8 cellular contexts compared by ENCODE assay signal in genomic region chr19:50414850-50415660, GRCh38. TPM values are rescaled to one million over a fixed set of nuclear protein-coding genes. Genes with fewer than 3 reads are reported as not detected.
A peak's percentile ranks its signal among the peaks of the same experiment; 100 is the strongest.
DNase-seq lines count a peak whose midpoint lies in the region; ATAC-seq, FAIRE-seq and TF ChIP-seq lines count a peak whose summit lies in the region.

No MANE protein-coding gene starts in this region.

- H3K79me2 ChIP-seq in HepG2 (ENCODE audit: insufficient read depth, low read length), result no peaks in the 10 kb centered on the region

- peak; percentile 81 for ATAC-seq in HepG2

- no peak overlapping the region for H3K4me3 Mint-ChIP-seq in chondrocyte (ENCODE audit: unreplicated experiment)

- H3K27me3 ChIP-seq in HepG2 (ENCODE audit: control insufficient read depth in 1 of 2, insufficient read depth in 2 of 2, low read length in 2 of 2), result no peaks in the 10 kb centered on the region

- peaks cover 4% of the 10 kb centered on the region for H3K4me1 Mint-ChIP-seq in chondrocyte (ENCODE audit: low read depth)

- H3K4me2 ChIP-seq in HepG2 (ENCODE audit: low read depth, low read length), result no peak overlapping the region

- H3K27ac Mint-ChIP-seq in chondrocyte (ENCODE audit: unreplicated experiment), result no peak overlapping the region

- H3K4me3 ChIP-seq in AG10803 (ENCODE audit: low read length) (no peak overlapping the region), HepG2 (replicated peaks in 1 of 3; ENCODE audit: insufficient read depth in 1 of 3, low read depth in 2 of 3, low read length in 3 of 3) (no peak overlapping the region)

- H3K9me3 ChIP-seq in HepG2 (ENCODE audit: low read length), result no peaks in the 10 kb centered on the region

- peaks cover 14% of the 10 kb centered on the region for H3K27me3 Mint-ChIP-seq in chondrocyte (ENCODE audit: low read depth)

- WGBS in HepG2 (ENCODE audit: low lambda C conversion rate), result 45% methylated on average over 12 of the region's 39 CpGs

- H3K27ac ChIP-seq in HepG2 (ENCODE audit: extremely low read length, insufficient read depth, low read length), result no peak overlapping the region

- CTCF ChIA-PET in HepG2 (lab: Yijun Ruan, JAX; ENCODE audit: low intra/inter-chr PET ratio, low total read pairs), result interaction anchor here (1.8 kb wide), 1 partner anchor 46 kb away, joined by 12 read pairs; no protein-coding TSS in a partner anchor

- TF ChIP-seq POLR2A in HepG2 (IDR thresholded peaks at IDR 0.05; ENCODE audit: insufficient read depth in 1 of 2, low read depth in 2 of 2, low read length in 2 of 2), result no peak

- H4K20me1 ChIP-seq in HepG2 (ENCODE audit: insufficient read depth, low read length), result no peaks in the 10 kb centered on the region

- peak; percentile 48 for DNase-seq in AG10803 (ENCODE audit: low read depth)
- peak; percentile 87 for DNase-seq in GM19240 (ENCODE audit: insufficient read length, low spot score)
- peak; percentile 14 for DNase-seq in LHCN-M2 (ENCODE audit: low read depth)
- DNase-seq in activated CD4-positive, alpha-beta T cell treated with anti-CD3 and anti-CD28 coated beads for 4 hours, result peak; percentile 64 to 77
- DNase-seq in chondrocyte (ENCODE audit: low spot score), result no peak
- peak; percentile 33 for DNase-seq in HepG2 (ENCODE audit: low spot score)
- DNase-seq in stimulated activated CD8-positive, alpha-beta memory T cell treated with anti-CD3 and anti-CD28 coated beads, Interleukin-12 subunit alpha, Interleukin-12 subunit beta, amount 100 ng/mL, for 4 hours (ENCODE audit: low read depth), result peak; percentile 59
- DNase-seq in NCI-H2081 treated with DMSO at 0.1 percent for 48 hours (lab: John Stamatoyannopoulos, UW), result no peak

- H2AFZ ChIP-seq in HepG2 (ENCODE audit: low read length), result no peak overlapping the region

- FAIRE-seq in HepG2 (lab: Jason Lieb, UNC), result no peak

- POLR2A ChIA-PET in HepG2 (lab: Yijun Ruan, JAX), result no interaction called here

- peak; percentile 73; the same call in 1 of the 2 replicates for TF ChIP-seq RAD21 in HepG2 (CRISPR knock-in tag; IDR thresholded peaks at IDR 0.05)

- H3K36me3 ChIP-seq in HepG2 (replicated peaks in 1 of 2; ENCODE audit: control insufficient read depth in 1 of 2, insufficient read depth in 2 of 2, low read length in 2 of 2), result peaks cover 1 to 4% of the 10 kb centered on the region in 2 experiments; a peak in 2 of 5 replicates

- intact Hi-C loops in HepG2 (cut with micrococcal nuclease; ENCODE audit: unreplicated experiment), result loop anchor here (1.0 kb wide), 1 partner anchor 47 kb away; no protein-coding TSS in a partner anchor

- TF ChIP-seq CTCF in AG10803 (conservative IDR thresholded peaks at IDR 0.05; ENCODE audit: low read length), result peak; percentile 70
- TF ChIP-seq CTCF in chondrocyte (IDR thresholded peaks at IDR 0.05), result peak; percentile 87
- peak; percentile 89 for TF ChIP-seq CTCF in HepG2 (CRISPR knock-in tag; IDR thresholded peaks at IDR 0.05)

- in situ Hi-C loops in HepG2 (cut with HindIII; ENCODE audit: extremely low pct_ligation_motif_present, low pct_unique_long_range_greater_than_20kb), result no loop called here

- no peaks in the 10 kb centered on the region for H3K9me3 Mint-ChIP-seq in chondrocyte (ENCODE audit: low read depth)

- BruUV-seq in HepG2 (replicated peaks; lab: Mats Ljungman, UMichigan), result no TSS peak

- TF ChIP-seq EP300 in HepG2 (IDR thresholded peaks at IDR 0.05; ENCODE audit: low read depth in 2 of 2, low read length in 2 of 2), result no peak
- no peak for TF ChIP-seq EP300 in HepG2 (CRISPR knock-in tag; IDR thresholded peaks at IDR 0.05; ENCODE audit: borderline replicate concordance)

- H3K4me1 ChIP-seq in HepG2 (ENCODE audit: insufficient read depth, low read length), result peaks cover 13% of the 10 kb centered on the region

- H3K9ac ChIP-seq in HepG2 (ENCODE audit: insufficient read depth, low read depth, low read length), result no peak overlapping the region

- peaks cover 3% of the 10 kb centered on the region for H3K36me3 Mint-ChIP-seq in chondrocyte (ENCODE audit: low read depth)

RNA-seq across cellular contexts. Expression of gene SPIB, which starts 3.7 kb away (rescaled TPM):
- not detected in 2 replicates for total RNA-seq in LHCN-M2 (2014; rRNA removed)
- 0.10 TPM for polyA plus RNA-seq in LHCN-M2 (2012)
- not detected in 3 replicates for total RNA-seq in chondrocyte
- total RNA-seq in HepG2 (2016; rRNA removed; fragmentation: Illumina TruSeq; extraction: Trizol), result 0.04 TPM in 1 of 2 replicates, not detected in the other
- not detected in 2 replicates for total RNA-seq in HepG2 (2016; cell fraction: cytosol; rRNA removed; fragmentation: Illumina TruSeq; extraction: Trizol; ENCODE audit: low read depth)
- 0.13 and 0.15 TPM in 2 replicates for total RNA-seq in HepG2 (2016; cell fraction: insoluble cytoplasmic fraction; rRNA removed; fragmentation: Illumina TruSeq; extraction: Trizol)
- total RNA-seq in HepG2 (2016; cell fraction: membrane; rRNA removed; fragmentation: Illumina TruSeq; extraction: Trizol), result not detected in 2 replicates
- total RNA-seq in HepG2 (2016; cell fraction: nucleus; rRNA removed; fragmentation: Illumina TruSeq; extraction: Trizol), result not detected in 2 replicates
- 0.04 TPM in 1 of 2 replicates, not detected in the other for polyA plus RNA-seq in HepG2 (2011; rRNA removed)
- polyA plus RNA-seq in HepG2 (2011; cell fraction: cytosol; rRNA removed), result not detected in 2 replicates
- polyA plus RNA-seq in HepG2 (2011; cell fraction: nucleus; rRNA removed), result 0.21 TPM in 1 of 2 replicates, not detected in the other
- polyA plus RNA-seq in HepG2 (2012), result not detected in 2 replicates
- polyA plus RNA-seq in HepG2 (2016; cell fraction: cytosol; fragmentation: Illumina TruSeq; extraction: Trizol; ENCODE audit: low read depth), result 0.10 TPM in 1 of 2 replicates, not detected in the other
- polyA plus RNA-seq in HepG2 (2016; cell fraction: insoluble cytoplasmic fraction; fragmentation: Illumina TruSeq; extraction: Trizol; ENCODE audit: low read depth), result not detected in 2 replicates
- 0.07 TPM in 1 of 2 replicates, not detected in the other for polyA plus RNA-seq in HepG2 (2016; cell fraction: membrane; fragmentation: Illumina TruSeq; extraction: Trizol; ENCODE audit: low read depth)
- polyA plus RNA-seq in HepG2 (2016; cell fraction: nucleus; fragmentation: Illumina TruSeq; extraction: Trizol; ENCODE audit: insufficient read depth, low read depth), result 0.53 TPM in 1 of 2 replicates, not detected in the other
- polyA minus RNA-seq in HepG2 (2011; rRNA and poly(A)+ RNA removed; ENCODE audit: low replicate concordance), result 0.51 TPM in 1 of 2 replicates, not detected in the other
- polyA minus RNA-seq in HepG2 (2011; cell fraction: cytosol; rRNA and poly(A)+ RNA removed), result not detected in 2 replicates
- polyA minus RNA-seq in HepG2 (2011; cell fraction: nucleus; rRNA and poly(A)+ RNA removed), result not detected in 2 replicates

RNA-seq across cellular contexts. Expression of gene MYBPC2, which starts 17.6 kb away (rescaled TPM):
- total RNA-seq in LHCN-M2 (2014; rRNA removed) (0.11 TPM in 1 of 2 replicates, not detected in the other), chondrocyte (not detected in 3 replicates), HepG2 (2016; rRNA removed; fragmentation: Illumina TruSeq; extraction: Trizol) (0.67 TPM in 1 of 2 replicates, not detected in the other)
- polyA plus RNA-seq in LHCN-M2 (2012), result 0.16 TPM
- total RNA-seq in HepG2 (2016; cell fraction: cytosol; rRNA removed; fragmentation: Illumina TruSeq; extraction: Trizol; ENCODE audit: low read depth), result not detected in 2 replicates
- total RNA-seq in HepG2 (2016; cell fraction: insoluble cytoplasmic fraction; rRNA removed; fragmentation: Illumina TruSeq; extraction: Trizol), result not detected in 2 replicates
- total RNA-seq in HepG2 (2016; cell fraction: membrane; rRNA removed; fragmentation: Illumina TruSeq; extraction: Trizol), result not detected in 2 replicates
- total RNA-seq in HepG2 (2016; cell fraction: nucleus; rRNA removed; fragmentation: Illumina TruSeq; extraction: Trizol), result not detected in 2 replicates
- 0.01 TPM in 1 of 2 replicates, not detected in the other for polyA plus RNA-seq in HepG2 (2011; rRNA removed)
- polyA plus RNA-seq in HepG2 (2011; cell fraction: cytosol; rRNA removed), result 0.01 and 0.03 TPM in 2 replicates
- 0.05 and 0.24 TPM in 2 replicates for polyA plus RNA-seq in HepG2 (2011; cell fraction: nucleus; rRNA removed)
- polyA plus RNA-seq in HepG2 (2012), result not detected in 2 replicates
- not detected in 2 replicates for polyA plus RNA-seq in HepG2 (2016; cell fraction: cytosol; fragmentation: Illumina TruSeq; extraction: Trizol; ENCODE audit: low read depth)
- not detected in 2 replicates for polyA plus RNA-seq in HepG2 (2016; cell fraction: insoluble cytoplasmic fraction; fragmentation: Illumina TruSeq; extraction: Trizol; ENCODE audit: low read depth)
- polyA plus RNA-seq in HepG2 (2016; cell fraction: membrane; fragmentation: Illumina TruSeq; extraction: Trizol; ENCODE audit: low read depth), result not detected in 2 replicates
- polyA plus RNA-seq in HepG2 (2016; cell fraction: nucleus; fragmentation: Illumina TruSeq; extraction: Trizol; ENCODE audit: insufficient read depth, low read depth), result not detected in 2 replicates
- not detected in 2 replicates for polyA minus RNA-seq in HepG2 (2011; rRNA and poly(A)+ RNA removed; ENCODE audit: low replicate concordance)
- polyA minus RNA-seq in HepG2 (2011; cell fraction: cytosol; rRNA and poly(A)+ RNA removed), result not detected in 2 replicates
- not detected in 2 replicates for polyA minus RNA-seq in HepG2 (2011; cell fraction: nucleus; rRNA and poly(A)+ RNA removed)

RNA-seq across cellular contexts. Expression of gene POLD1, which starts 30.9 kb away (rescaled TPM):
- total RNA-seq in LHCN-M2 (2014; rRNA removed), result 56.0 and 69.5 TPM in 2 replicates
- polyA plus RNA-seq in LHCN-M2 (2012), result 32.4 TPM
- total RNA-seq in chondrocyte, result 15.7 to 37.2 TPM (median 15.8 TPM) in 3 replicates
- total RNA-seq in HepG2 (2016; rRNA removed; fragmentation: Illumina TruSeq; extraction: Trizol), result 39.5 and 54.0 TPM in 2 replicates
- total RNA-seq in HepG2 (2016; cell fraction: cytosol; rRNA removed; fragmentation: Illumina TruSeq; extraction: Trizol; ENCODE audit: low read depth), result 15.4 and 20.6 TPM in 2 replicates
- total RNA-seq in HepG2 (2016; cell fraction: insoluble cytoplasmic fraction; rRNA removed; fragmentation: Illumina TruSeq; extraction: Trizol), result 36.3 and 68.3 TPM in 2 replicates
- total RNA-seq in HepG2 (2016; cell fraction: membrane; rRNA removed; fragmentation: Illumina TruSeq; extraction: Trizol), result 13.4 and 21.6 TPM in 2 replicates
- 45.6 and 51.7 TPM in 2 replicates for total RNA-seq in HepG2 (2016; cell fraction: nucleus; rRNA removed; fragmentation: Illumina TruSeq; extraction: Trizol)
- 17.4 and 18.6 TPM in 2 replicates for polyA plus RNA-seq in HepG2 (2011; rRNA removed)
- 8.8 and 21.4 TPM in 2 replicates for polyA plus RNA-seq in HepG2 (2011; cell fraction: cytosol; rRNA removed)
- polyA plus RNA-seq in HepG2 (2011; cell fraction: nucleus; rRNA removed), result 130 and 225 TPM in 2 replicates
- 15.4 and 19.9 TPM in 2 replicates for polyA plus RNA-seq in HepG2 (2012)
- 6.4 and 7.1 TPM in 2 replicates for polyA plus RNA-seq in HepG2 (2016; cell fraction: cytosol; fragmentation: Illumina TruSeq; extraction: Trizol; ENCODE audit: low read depth)
- polyA plus RNA-seq in HepG2 (2016; cell fraction: insoluble cytoplasmic fraction; fragmentation: Illumina TruSeq; extraction: Trizol; ENCODE audit: low read depth), result 26.1 and 31.2 TPM in 2 replicates
- polyA plus RNA-seq in HepG2 (2016; cell fraction: membrane; fragmentation: Illumina TruSeq; extraction: Trizol; ENCODE audit: low read depth), result 9.7 and 12.0 TPM in 2 replicates
- polyA plus RNA-seq in HepG2 (2016; cell fraction: nucleus; fragmentation: Illumina TruSeq; extraction: Trizol; ENCODE audit: insufficient read depth, low read depth), result 109 and 111 TPM in 2 replicates
- 74.3 and 134 TPM in 2 replicates for polyA minus RNA-seq in HepG2 (2011; rRNA and poly(A)+ RNA removed; ENCODE audit: low replicate concordance)
- polyA minus RNA-seq in HepG2 (2011; cell fraction: cytosol; rRNA and poly(A)+ RNA removed), result 24.6 and 41.4 TPM in 2 replicates
- polyA minus RNA-seq in HepG2 (2011; cell fraction: nucleus; rRNA and poly(A)+ RNA removed), result 12.1 and 19.6 TPM in 2 replicates

RNA-seq across cellular contexts. Expression of gene NR1H2, which starts 38.8 kb away (rescaled TPM):
- total RNA-seq in LHCN-M2 (2014; rRNA removed) (89.3 and 99.2 TPM in 2 replicates), chondrocyte (47.7 to 48.9 TPM (median 48.3 TPM) in 3 replicates), HepG2 (2016; rRNA removed; fragmentation: Illumina TruSeq; extraction: Trizol) (11.7 and 13.5 TPM in 2 replicates)
- 56.0 TPM for polyA plus RNA-seq in LHCN-M2 (2012)
- 1.7 and 2.8 TPM in 2 replicates for total RNA-seq in HepG2 (2016; cell fraction: cytosol; rRNA removed; fragmentation: Illumina TruSeq; extraction: Trizol; ENCODE audit: low read depth)
- 11.7 and 13.1 TPM in 2 replicates for total RNA-seq in HepG2 (2016; cell fraction: insoluble cytoplasmic fraction; rRNA removed; fragmentation: Illumina TruSeq; extraction: Trizol)
- 5.8 and 8.2 TPM in 2 replicates for total RNA-seq in HepG2 (2016; cell fraction: membrane; rRNA removed; fragmentation: Illumina TruSeq; extraction: Trizol)
- 7.5 and 8.1 TPM in 2 replicates for total RNA-seq in HepG2 (2016; cell fraction: nucleus; rRNA removed; fragmentation: Illumina TruSeq; extraction: Trizol)
- 10.3 and 15.9 TPM in 2 replicates for polyA plus RNA-seq in HepG2 (2011; rRNA removed)
- 10.6 and 16.6 TPM in 2 replicates for polyA plus RNA-seq in HepG2 (2011; cell fraction: cytosol; rRNA removed)
- polyA plus RNA-seq in HepG2 (2011; cell fraction: nucleus; rRNA removed), result 35.4 and 44.9 TPM in 2 replicates
- polyA plus RNA-seq in HepG2 (2012), result 8.7 and 11.8 TPM in 2 replicates
- 1.6 and 2.2 TPM in 2 replicates for polyA plus RNA-seq in HepG2 (2016; cell fraction: cytosol; fragmentation: Illumina TruSeq; extraction: Trizol; ENCODE audit: low read depth)
- 12.2 and 13.2 TPM in 2 replicates for polyA plus RNA-seq in HepG2 (2016; cell fraction: insoluble cytoplasmic fraction; fragmentation: Illumina TruSeq; extraction: Trizol; ENCODE audit: low read depth)
- polyA plus RNA-seq in HepG2 (2016; cell fraction: membrane; fragmentation: Illumina TruSeq; extraction: Trizol; ENCODE audit: low read depth), result 4.7 and 5.2 TPM in 2 replicates
- 17.3 and 19.8 TPM in 2 replicates for polyA plus RNA-seq in HepG2 (2016; cell fraction: nucleus; fragmentation: Illumina TruSeq; extraction: Trizol; ENCODE audit: insufficient read depth, low read depth)
- polyA minus RNA-seq in HepG2 (2011; rRNA and poly(A)+ RNA removed; ENCODE audit: low replicate concordance), result 20.5 and 64.7 TPM in 2 replicates
- polyA minus RNA-seq in HepG2 (2011; cell fraction: cytosol; rRNA and poly(A)+ RNA removed), result 7.3 and 8.6 TPM in 2 replicates
- polyA minus RNA-seq in HepG2 (2011; cell fraction: nucleus; rRNA and poly(A)+ RNA removed), result 14.4 and 16.1 TPM in 2 replicates

RNA-seq across cellular contexts. Expression of gene NAPSA, which starts 49.6 kb away (rescaled TPM):
- 0.40 TPM in 1 of 2 replicates, not detected in the other for total RNA-seq in LHCN-M2 (2014; rRNA removed)
- not detected for polyA plus RNA-seq in LHCN-M2 (2012)
- total RNA-seq in chondrocyte, result 0.27 to 0.74 TPM (median 0.55 TPM) in 3 replicates
- total RNA-seq in HepG2 (2016; rRNA removed; fragmentation: Illumina TruSeq; extraction: Trizol), result not detected in 2 replicates
- not detected in 2 replicates for total RNA-seq in HepG2 (2016; cell fraction: cytosol; rRNA removed; fragmentation: Illumina TruSeq; extraction: Trizol; ENCODE audit: low read depth)
- total RNA-seq in HepG2 (2016; cell fraction: insoluble cytoplasmic fraction; rRNA removed; fragmentation: Illumina TruSeq; extraction: Trizol), result not detected in 2 replicates
- not detected in 2 replicates for total RNA-seq in HepG2 (2016; cell fraction: membrane; rRNA removed; fragmentation: Illumina TruSeq; extraction: Trizol)
- total RNA-seq in HepG2 (2016; cell fraction: nucleus; rRNA removed; fragmentation: Illumina TruSeq; extraction: Trizol), result not detected in 2 replicates
- not detected in 2 replicates for polyA plus RNA-seq in HepG2 (2011; rRNA removed)
- polyA plus RNA-seq in HepG2 (2011; cell fraction: cytosol; rRNA removed), result not detected in 2 replicates
- polyA plus RNA-seq in HepG2 (2011; cell fraction: nucleus; rRNA removed), result 0.10 and 0.14 TPM in 2 replicates
- 0.05 and 0.16 TPM in 2 replicates for polyA plus RNA-seq in HepG2 (2012)
- polyA plus RNA-seq in HepG2 (2016; cell fraction: cytosol; fragmentation: Illumina TruSeq; extraction: Trizol; ENCODE audit: low read depth), result not detected in 2 replicates
- polyA plus RNA-seq in HepG2 (2016; cell fraction: insoluble cytoplasmic fraction; fragmentation: Illumina TruSeq; extraction: Trizol; ENCODE audit: low read depth), result not detected in 2 replicates
- not detected in 2 replicates for polyA plus RNA-seq in HepG2 (2016; cell fraction: membrane; fragmentation: Illumina TruSeq; extraction: Trizol; ENCODE audit: low read depth)
- polyA plus RNA-seq in HepG2 (2016; cell fraction: nucleus; fragmentation: Illumina TruSeq; extraction: Trizol; ENCODE audit: insufficient read depth, low read depth), result not detected in 2 replicates
- not detected in 2 replicates for polyA minus RNA-seq in HepG2 (2011; rRNA and poly(A)+ RNA removed; ENCODE audit: low replicate concordance)
- not detected in 2 replicates for polyA minus RNA-seq in HepG2 (2011; cell fraction: cytosol; rRNA and poly(A)+ RNA removed)
- polyA minus RNA-seq in HepG2 (2011; cell fraction: nucleus; rRNA and poly(A)+ RNA removed), result not detected in 2 replicates

Comparison
In these comparisons a context has a peak if more than half of its experiments do, and no peak if none do; other contexts are left out.
1. DNase-seq: peak in AG10803 (single experiment), GM19240 (single experiment), LHCN-M2 (single experiment), activated CD4-positive, alpha-beta T cell treated with anti-CD3 and anti-CD28 coated beads for 4 hours (2 of 2), HepG2 (single experiment) and stimulated activated CD8-positive, alpha-beta memory T cell treated with anti-CD3 and anti-CD28 coated beads, Interleukin-12 subunit alpha, Interleukin-12 subunit beta, amount 100 ng/mL, for 4 hours (single experiment); none in chondrocyte (single experiment) and NCI-H2081 treated with DMSO at 0.1 percent for 48 hours (single experiment).
2. Peak in every context shown above with its lines, with median percentiles within 50 percentile points of each other: CTCF ChIP-seq.